ENCODE assay signal across 8 cellular contexts in genomic region chr6:156776470-156776840, GRCh38. TPM values are rescaled to one million over a fixed set of nuclear protein-coding genes. Genes with fewer than 3 reads are reported as not detected.
A peak's percentile ranks its signal among the peaks of the same experiment; 100 is the strongest.
DNase-seq lines count a peak whose midpoint lies in the region; ATAC-seq and TF ChIP-seq lines count a peak whose summit lies in the region.

No MANE protein-coding gene starts in this region.

- ATAC-seq in HG02870 (IDR thresholded peaks at IDR 0.05; ENCODE audit: unreplicated experiment), result no peak
- ATAC-seq in HG03432 (IDR thresholded peaks at IDR 0.05; ENCODE audit: unreplicated experiment), result no peak

- H3K4me3 Mint-ChIP-seq in T-helper 1 cell treated with Interleukin-12 subunit alpha and Interleukin-12 subunit beta and Interleukin-4 antibody, amounts not matched to agents 30 μg/mL and 1 μg/mL, for 36 hours, result peak overlapping the region; percentile 93

- H3K9me3 ChIP-seq in DOHH2 (ENCODE audit: control insufficient read depth, insufficient read depth, low read length) (no peaks in the 10 kb centered on the region), osteoblast (ENCODE audit: low read depth, low read length) (no peaks in the 10 kb centered on the region)

- peaks cover 36% of the 10 kb centered on the region for H3K4me1 ChIP-seq in DOHH2 (ENCODE audit: control insufficient read depth, low read length)
- H3K4me1 ChIP-seq in osteoblast (ENCODE audit: insufficient read depth, low read length), result peaks cover 38% of the 10 kb centered on the region

- no peaks in the 10 kb centered on the region for H3K9me2 ChIP-seq in DOHH2 (replicated peaks; ENCODE audit: control insufficient read depth, low read length)

- peak overlapping the region; percentile 94 for H2AFZ ChIP-seq in osteoblast (ENCODE audit: low read length)

- in situ Hi-C loops in KBM-7 (cut with MboI; ENCODE audit: low pct_unique_long_range_greater_than_20kb, low sequenced_read_pairs), result no loop called here

- H3K79me2 ChIP-seq in DOHH2 (ENCODE audit: control insufficient read depth, low read length) (peaks cover 55% of the 10 kb centered on the region), osteoblast (ENCODE audit: insufficient read depth, low read length) (peaks cover 40% of the 10 kb centered on the region)

- DNase-seq in KBM-7 (peak; percentile 61), fibroblast of gingiva (ENCODE audit: low read depth) (peak; percentile 36), osteoblast (ENCODE audit: insufficient read length, low spot score, missing footprints) (no peak), D341Med (ENCODE audit: low spot score) (no peak)

- TF ChIP-seq CTCF in DOHH2 (IDR thresholded peaks at IDR 0.05; ENCODE audit: low read depth, low read length, poor library complexity, severe bottlenecking) (no peak), osteoblast (IDR thresholded peaks at IDR 0.05; ENCODE audit: extremely low read depth, low read depth, low read length) (no peak)

- peaks cover 2% of the 10 kb centered on the region for H3K36me3 Mint-ChIP-seq in T-helper 1 cell treated with Interleukin-12 subunit alpha and Interleukin-12 subunit beta and Interleukin-4 antibody, amounts not matched to agents 30 μg/mL and 1 μg/mL, for 36 hours (ENCODE audit: low read depth)

- no peaks in the 10 kb centered on the region for H3K9me3 Mint-ChIP-seq in T-helper 1 cell treated with Interleukin-12 subunit alpha and Interleukin-12 subunit beta and Interleukin-4 antibody, amounts not matched to agents 30 μg/mL and 1 μg/mL, for 36 hours

- H3K4me3 ChIP-seq in DOHH2 (ENCODE audit: low read length) (peak overlapping the region; percentile 76), osteoblast (ENCODE audit: insufficient read depth, low read length) (peak overlapping the region; percentile 90)

- H3K27me3 Mint-ChIP-seq in T-helper 1 cell treated with Interleukin-12 subunit alpha and Interleukin-12 subunit beta and Interleukin-4 antibody, amounts not matched to agents 30 μg/mL and 1 μg/mL, for 36 hours (ENCODE audit: low read depth), result no peaks in the 10 kb centered on the region

- peaks cover 24% of the 10 kb centered on the region for H3K36me3 ChIP-seq in DOHH2 (ENCODE audit: control insufficient read depth, low read length)
- H3K36me3 ChIP-seq in osteoblast (ENCODE audit: insufficient read depth, low read length), result no peaks in the 10 kb centered on the region

- H3K27ac ChIP-seq in DOHH2 (ENCODE audit: low read depth, low read length) (peak overlapping the region; percentile 95), osteoblast (ENCODE audit: low read depth, low read length) (peak overlapping the region; percentile 81)

- H3K4me1 Mint-ChIP-seq in T-helper 1 cell treated with Interleukin-12 subunit alpha and Interleukin-12 subunit beta and Interleukin-4 antibody, amounts not matched to agents 30 μg/mL and 1 μg/mL, for 36 hours (ENCODE audit: low read depth), result peaks cover 32% of the 10 kb centered on the region

- peaks cover 22% of the 10 kb centered on the region for H3F3A ChIP-seq in DOHH2 (ENCODE audit: control insufficient read depth, insufficient read depth)

- H3K4me2 ChIP-seq in DOHH2 (ENCODE audit: low read length) (peak overlapping the region; percentile 89), osteoblast (ENCODE audit: insufficient read depth, low read length) (peak overlapping the region; percentile 97)

- H4K20me1 ChIP-seq in DOHH2 (ENCODE audit: control insufficient read depth, insufficient read depth, low read depth, low read length), result no peaks in the 10 kb centered on the region
- peaks cover 13% of the 10 kb centered on the region for H4K20me1 ChIP-seq in osteoblast (ENCODE audit: insufficient read depth, low read length)

- H3K27ac Mint-ChIP-seq in T-helper 1 cell treated with Interleukin-12 subunit alpha and Interleukin-12 subunit beta and Interleukin-4 antibody, amounts not matched to agents 30 μg/mL and 1 μg/mL, for 36 hours, result peak overlapping the region; percentile 99

- H3K27me3 ChIP-seq in DOHH2 (ENCODE audit: control insufficient read depth, low read length) (no peaks in the 10 kb centered on the region), osteoblast (ENCODE audit: insufficient read depth, low read length) (no peaks in the 10 kb centered on the region)

RNA-seq across cellular contexts. Expression of gene ARID1B, which starts 0.7 kb away (rescaled TPM):
- total RNA-seq in osteoblast, result 55.0 and 64.2 TPM in 2 replicates

Comparison
In these comparisons a context has a peak if more than half of its experiments do, and no peak if none do; other contexts are left out.
1. DNase-seq: peak in KBM-7 (single experiment) and fibroblast of gingiva (single experiment); none in osteoblast (single experiment) and D341Med (single experiment).